ENCODE assay signal across 13 cellular contexts in the genomic region with DNA sequence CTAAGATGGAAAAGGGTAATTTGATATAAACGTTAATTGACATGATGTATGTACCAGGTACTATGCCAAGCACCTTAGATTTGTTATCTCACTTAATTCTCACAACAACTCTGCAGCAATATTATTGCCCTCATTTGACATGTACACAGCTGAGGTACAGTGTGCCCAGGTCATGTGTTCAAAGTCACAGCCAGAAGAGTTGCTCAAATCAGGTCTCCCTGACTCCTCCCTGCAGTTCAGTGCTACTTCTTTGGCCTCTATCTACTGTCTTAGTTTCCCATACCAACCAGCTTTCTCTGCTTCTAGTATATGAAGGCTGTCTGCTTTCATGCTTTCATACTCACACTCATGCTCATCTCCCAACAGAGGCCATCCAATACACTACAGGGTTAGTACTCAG. TPM values are rescaled to one million over a fixed set of nuclear protein-coding genes. Genes with fewer than 3 reads are reported as not detected.
DNase-seq lines count a peak whose midpoint lies in the region; ATAC-seq and TF ChIP-seq lines count a peak whose summit lies in the region.
"Had no signal": no experiment of that assay in that cellular context is flagged by ENCODE, and none has a peak within 500 bp of the region (broad histone marks: within the 10 kb centered on the region; RNA-seq: fewer than 3 reads in every experiment).

No MANE protein-coding gene starts in this region.

- peaks cover 3% of the 10 kb centered on the region for H3K27me3 Mint-ChIP-seq in chondrocyte (ENCODE audit: low read depth)
- H3K27me3 Mint-ChIP-seq in activated naive CD8-positive, alpha-beta T cell treated with anti-CD3 and anti-CD28 coated beads for 36 hours: peaks cover 39% of the 10 kb centered on the region

- peaks cover 7% of the 10 kb centered on the region for H3K36me3 Mint-ChIP-seq in chondrocyte (ENCODE audit: low read depth)
- no peaks in the 10 kb centered on the region for H3K36me3 Mint-ChIP-seq in activated naive CD8-positive, alpha-beta T cell treated with anti-CD3 and anti-CD28 coated beads for 36 hours

- H3K4me3 Mint-ChIP-seq in chondrocyte (ENCODE audit: unreplicated experiment): no peak overlapping the region
- H3K4me3 Mint-ChIP-seq in activated naive CD8-positive, alpha-beta T cell treated with anti-CD3 and anti-CD28 coated beads for 36 hours: no peak overlapping the region
- H3K4me3 Mint-ChIP-seq: CD4-positive, alpha-beta T cell; H9 had no signal

- TF ChIP-seq POLR2A in Peyer's patch (IDR thresholded peaks at IDR 0.05): no peak

- peak overlapping the region; percentile 14 for H3K4me2 ChIP-seq in skeletal muscle satellite cell (ENCODE audit: low read length)

- peak in 3 of 4 donors; percentile 48 to 78 (median 53) for ATAC-seq in psoas muscle

- H3K36me3 ChIP-seq in psoas muscle (ENCODE audit: insufficient read depth in 1 of 2, low read depth in 1 of 2) (no peaks in the 10 kb centered on the region), skeletal muscle satellite cell (ENCODE audit: insufficient read depth, low read length) (no peaks in the 10 kb centered on the region), Peyer's patch (no peaks in the 10 kb centered on the region)

- H3K9me3 ChIP-seq in psoas muscle (no peaks in the 10 kb centered on the region), skeletal muscle satellite cell (replicated peaks; ENCODE audit: low read length) (no peaks in the 10 kb centered on the region), Peyer's patch (no peaks in the 10 kb centered on the region)
- H3K9me3 ChIP-seq: Caco-2 had no signal

- no peaks in the 10 kb centered on the region for H3K27me3 ChIP-seq in psoas muscle (ENCODE audit: insufficient read depth in 3 of 3, low read length in 2 of 3)
- H3K27me3 ChIP-seq in skeletal muscle satellite cell (ENCODE audit: control insufficient read depth, insufficient read depth, low read length): no peaks in the 10 kb centered on the region
- no peaks in the 10 kb centered on the region for H3K27me3 ChIP-seq in Peyer's patch

- no peaks in the 10 kb centered on the region for H3K9me3 Mint-ChIP-seq in chondrocyte (ENCODE audit: low read depth)
- no peaks in the 10 kb centered on the region for H3K9me3 Mint-ChIP-seq in activated naive CD8-positive, alpha-beta T cell treated with anti-CD3 and anti-CD28 coated beads for 36 hours
- H3K9me3 Mint-ChIP-seq: CD4-positive, alpha-beta T cell; H9 had no signal

- H3K27ac Mint-ChIP-seq in chondrocyte (ENCODE audit: unreplicated experiment): peak overlapping the region; percentile 83
- no peak overlapping the region for H3K27ac Mint-ChIP-seq in activated naive CD8-positive, alpha-beta T cell treated with anti-CD3 and anti-CD28 coated beads for 36 hours
- H3K27ac Mint-ChIP-seq: CD4-positive, alpha-beta T cell; H9 had no signal

- WGBS in psoas muscle, 3 donors: 40 to 68% (median 50%) methylated on average over 1 of the region's 1 CpG

- H3K27ac ChIP-seq in psoas muscle (peak overlapping the region; percentile 14), Peyer's patch (no peak overlapping the region)
- H3K27ac ChIP-seq: C4-2B had no signal

- no peak overlapping the region for H3K4me3 ChIP-seq in psoas muscle
- H3K4me3 ChIP-seq in skeletal muscle satellite cell (ENCODE audit: low read length): no peak overlapping the region
- no peak overlapping the region for H3K4me3 ChIP-seq in Peyer's patch

- TF ChIP-seq CTCF in chondrocyte (IDR thresholded peaks at IDR 0.05): no peak
- TF ChIP-seq CTCF in psoas muscle (IDR thresholded peaks at IDR 0.05): no peak
- no peak for TF ChIP-seq CTCF in Peyer's patch (IDR thresholded peaks at IDR 0.05)

- H3K4me1 ChIP-seq in psoas muscle (peaks cover 97% of the 10 kb centered on the region), skeletal muscle satellite cell (ENCODE audit: control insufficient read depth, insufficient read depth, low read length) (peaks cover 10% of the 10 kb centered on the region), Peyer's patch (no peaks in the 10 kb centered on the region)
- H3K4me1 ChIP-seq: Caco-2 had no signal

- intact Hi-C loops in psoas muscle (cut with DNase I): no loop called here

- DNase-seq in chondrocyte (ENCODE audit: low spot score): no peak
- no peak for DNase-seq in psoas muscle
- no peak for DNase-seq in Peyer's patch
- no peak for DNase-seq in GF-D8 (lab: John Stamatoyannopoulos, UW)
- no peak for DNase-seq in activated naive CD8-positive, alpha-beta T cell treated with anti-CD3 and anti-CD28 coated beads for 36 hours
- DNase-seq in NCI-H510A (lab: John Stamatoyannopoulos, UW): no peak
- DNase-seq: ACHN; AML-193; Caco-2; CD4-positive, alpha-beta T cell; H9 had no signal

- peaks cover 59% of the 10 kb centered on the region for H3K4me1 Mint-ChIP-seq in chondrocyte (ENCODE audit: low read depth)
- no peaks in the 10 kb centered on the region for H3K4me1 Mint-ChIP-seq in activated naive CD8-positive, alpha-beta T cell treated with anti-CD3 and anti-CD28 coated beads for 36 hours
- H3K4me1 Mint-ChIP-seq: H9 had no signal

- no peak overlapping the region for H3K9ac ChIP-seq in skeletal muscle satellite cell (ENCODE audit: low read depth, low read length)

RNA-seq across cellular contexts. Expression of a gene that starts 15.1 kb away (rescaled TPM):
- total RNA-seq in chondrocyte (4.9 to 41.0 TPM (median 37.9 TPM) in 3 replicates), psoas muscle (100 to 1,000 TPM in 3 of 4 donors, 10 to 100 TPM in 1; 62.5 to 220 (median 143) TPM), Peyer's patch (1 to 10 TPM in 1 of 4 donors, under 1 TPM in 1, not detected in 2; 0.40 to 3.3 TPM)
- polyA plus RNA-seq in psoas muscle: 100 to 1,000 TPM in 1 of 3 donors, 10 to 100 TPM in 2; 37.0 to 105 (median 53.8) TPM
- 17.9 and 22.6 TPM in 2 replicates for total RNA-seq in skeletal muscle satellite cell (2012; rRNA removed)
- not detected for total RNA-seq in activated naive CD8-positive, alpha-beta T cell treated with anti-CD3 and anti-CD28 coated beads for 36 hours
- total RNA-seq: CD4-positive, alpha-beta T cell had no signal
